Comparison of ENCODE assay signal across 27 cellular contexts in the genomic region with DNA sequence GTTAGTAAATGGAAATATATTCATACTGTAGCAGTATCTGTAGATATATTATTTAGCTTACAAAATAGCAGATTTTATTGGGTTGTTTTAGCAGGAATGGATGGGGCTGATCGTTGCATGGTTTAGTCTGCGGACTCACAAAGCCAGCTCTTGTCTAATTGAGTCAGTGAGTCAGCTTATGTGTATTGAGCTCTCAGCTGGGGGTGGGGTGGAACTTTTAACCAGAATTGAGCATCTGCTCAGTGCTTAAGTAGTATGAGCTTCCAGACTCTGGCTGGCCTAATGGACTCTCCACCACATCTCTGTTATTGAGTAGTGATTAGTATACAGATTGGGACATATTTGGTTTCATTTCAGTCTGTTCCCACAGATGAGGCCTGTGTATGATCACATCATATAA.
DNase-seq lines count a peak whose midpoint lies in the region; ATAC-seq and TF ChIP-seq lines count a peak whose summit lies in the region.
"Had no signal": no experiment of that assay in that cellular context is flagged by ENCODE, and none has a peak within 500 bp of the region (broad histone marks: within the 10 kb centered on the region; RNA-seq: fewer than 3 reads in every experiment).

No MANE protein-coding gene starts in this region.

- H3K9me3 Mint-ChIP-seq in activated CD4-positive, alpha-beta T cell treated with anti-CD3 and anti-CD28 coated beads, Interleukin-2, amount 10 ng/mL, durations not matched to agents 24 days and 14 days, result no peaks in the 10 kb centered on the region
- H3K9me3 Mint-ChIP-seq: T-helper 1 cell treated with Interleukin-12 subunit alpha and Interleukin-12 subunit beta and Interleukin-4 antibody, amounts not matched to agents 30 μg/mL and 1 μg/mL, for 36 hours; type B pancreatic cell had no signal

- intact Hi-C loops in ovary (cut with DNase I), result no loop called here
- intact Hi-C loops in activated CD4-positive, alpha-beta T cell treated with anti-CD3 and anti-CD28 coated beads, Interleukin-2, amount 10 ng/mL, durations not matched to agents 24 days and 14 days (cut with micrococcal nuclease), result no loop called here

- no peaks in the 10 kb centered on the region for H3K4me1 ChIP-seq in ovary (ENCODE audit: insufficient read depth)
- H3K4me1 ChIP-seq: foreskin keratinocyte, right atrium auricular region, SJSA1 had no signal

- no peaks in the 10 kb centered on the region for H3K27me3 Mint-ChIP-seq in activated CD4-positive, alpha-beta T cell treated with anti-CD3 and anti-CD28 coated beads, Interleukin-2, amount 10 ng/mL, durations not matched to agents 24 days and 14 days
- H3K27me3 Mint-ChIP-seq: B cell, memory B cell, naive B cell had no signal

- no peak overlapping the region for H3K4me3 ChIP-seq in ovary
- H3K4me3 ChIP-seq: right atrium auricular region, SJSA1 had no signal

- ATAC-seq in HG03280 (IDR thresholded peaks at IDR 0.05; ENCODE audit: unreplicated experiment), result no peak
- ATAC-seq: foreskin keratinocyte, Panc1 had no signal

- no peak overlapping the region for H3K27ac ChIP-seq in ovary
- H3K27ac ChIP-seq: 22Rv1, foreskin keratinocyte, KMS-11, right atrium auricular region, SJSA1 had no signal

- H3K4me3 Mint-ChIP-seq in activated CD4-positive, alpha-beta T cell treated with anti-CD3 and anti-CD28 coated beads, Interleukin-2, amount 10 ng/mL, durations not matched to agents 24 days and 14 days, result no peak overlapping the region
- H3K4me3 Mint-ChIP-seq: B cell; memory B cell; naive B cell; T-helper 1 cell treated with Interleukin-12 subunit alpha and Interleukin-12 subunit beta and Interleukin-4 antibody, amounts not matched to agents 30 μg/mL and 1 μg/mL, for 36 hours; type B pancreatic cell had no signal

- no peaks in the 10 kb centered on the region for H3K27me3 ChIP-seq in ovary
- H3K27me3 ChIP-seq: foreskin keratinocyte, right atrium auricular region, SJSA1 had no signal

- no peaks in the 10 kb centered on the region for H3K36me3 ChIP-seq in ovary
- H3K36me3 ChIP-seq: right atrium auricular region, SJSA1 had no signal

- peak; percentile 3 for DNase-seq in DMS153 (lab: John Stamatoyannopoulos, UW)
- no peak for DNase-seq in DMS153 treated with DMSO at 0.1 percent for 48 hours (lab: John Stamatoyannopoulos, UW; ENCODE audit: unreplicated experiment)
- peak; percentile 19 for DNase-seq in NCI-H510A treated with DMSO at 0.1 percent for 48 hours (lab: John Stamatoyannopoulos, UW)
- peak; percentile 39 for DNase-seq in glomerular visceral epithelial cell (ENCODE audit: extremely low spot score)
- DNase-seq in ovary, result no peak
- DNase-seq in HUDEP-2 (lab: John Stamatoyannopoulos, UW; ENCODE audit: unreplicated experiment in 76 of 76), result no peak
- no peak for DNase-seq in activated CD4-positive, alpha-beta T cell treated with anti-CD3 and anti-CD28 coated beads, Interleukin-2, amount 10 ng/mL, durations not matched to agents 24 days and 14 days
- DNase-seq: activated CD4-positive, alpha-beta T cell treated with anti-CD3 and anti-CD28 coated beads, Interleukin-2, amount 50 U/mL, for 4 hours; activated gamma-delta T cell treated with Interleukin-2 at 50 U/mL for 16 hours; amniotic stem cell; Calu3; caudate nucleus; erythroblast; foreskin keratinocyte; kidney glomerular epithelial cell; naive B cell; stimulated activated CD8-positive, alpha-beta memory T cell treated with anti-CD3 and anti-CD28 coated beads, Interleukin-4, amount 100 ng/mL, for 48 hours had no signal

- no peaks in the 10 kb centered on the region for H3K4me1 Mint-ChIP-seq in activated CD4-positive, alpha-beta T cell treated with anti-CD3 and anti-CD28 coated beads, Interleukin-2, amount 10 ng/mL, durations not matched to agents 24 days and 14 days
- H3K4me1 Mint-ChIP-seq: B cell, memory B cell, naive B cell had no signal

- no peak for TF ChIP-seq POLR2A in ovary (IDR thresholded peaks at IDR 0.05)

- no peak for TF ChIP-seq EP300 in ovary (IDR thresholded peaks at IDR 0.05)

- WGBS in ovary, 3 donors, result 77 to 97% (median 90%) methylated on average over 2 of the region's 2 CpGs

- no peaks in the 10 kb centered on the region for H3K36me3 Mint-ChIP-seq in activated CD4-positive, alpha-beta T cell treated with anti-CD3 and anti-CD28 coated beads, Interleukin-2, amount 10 ng/mL, durations not matched to agents 24 days and 14 days (ENCODE audit: low read depth)
- H3K36me3 Mint-ChIP-seq: memory B cell, type B pancreatic cell had no signal

- no peak overlapping the region for H3K27ac Mint-ChIP-seq in activated CD4-positive, alpha-beta T cell treated with anti-CD3 and anti-CD28 coated beads, Interleukin-2, amount 10 ng/mL, durations not matched to agents 24 days and 14 days
- H3K27ac Mint-ChIP-seq: B cell; memory B cell; naive B cell; T-helper 1 cell treated with Interleukin-12 subunit alpha and Interleukin-12 subunit beta and Interleukin-4 antibody, amounts not matched to agents 30 μg/mL and 1 μg/mL, for 36 hours; type B pancreatic cell had no signal

- TF ChIP-seq CTCF in ovary (IDR thresholded peaks at IDR 0.05), result no peak

- H3K9me3 ChIP-seq in ovary, result no peaks in the 10 kb centered on the region
- H3K9me3 ChIP-seq: SJSA1 had no signal

Comparison
In these comparisons a context has a peak if more than half of its experiments do, and no peak if none do; other contexts are left out.
1. DNase-seq: peak in DMS153 (single experiment), NCI-H510A treated with DMSO at 0.1 percent for 48 hours (single experiment) and glomerular visceral epithelial cell (single experiment); none in DMS153 treated with DMSO at 0.1 percent for 48 hours (single experiment), ovary (0 of 5), HUDEP-2 (0 of 76) and activated CD4-positive, alpha-beta T cell treated with anti-CD3 and anti-CD28 coated beads, Interleukin-2, amount 10 ng/mL, durations not matched to agents 24 days and 14 days (single experiment).